17 cellular contexts compared by ENCODE assay signal in the genomic region with DNA sequence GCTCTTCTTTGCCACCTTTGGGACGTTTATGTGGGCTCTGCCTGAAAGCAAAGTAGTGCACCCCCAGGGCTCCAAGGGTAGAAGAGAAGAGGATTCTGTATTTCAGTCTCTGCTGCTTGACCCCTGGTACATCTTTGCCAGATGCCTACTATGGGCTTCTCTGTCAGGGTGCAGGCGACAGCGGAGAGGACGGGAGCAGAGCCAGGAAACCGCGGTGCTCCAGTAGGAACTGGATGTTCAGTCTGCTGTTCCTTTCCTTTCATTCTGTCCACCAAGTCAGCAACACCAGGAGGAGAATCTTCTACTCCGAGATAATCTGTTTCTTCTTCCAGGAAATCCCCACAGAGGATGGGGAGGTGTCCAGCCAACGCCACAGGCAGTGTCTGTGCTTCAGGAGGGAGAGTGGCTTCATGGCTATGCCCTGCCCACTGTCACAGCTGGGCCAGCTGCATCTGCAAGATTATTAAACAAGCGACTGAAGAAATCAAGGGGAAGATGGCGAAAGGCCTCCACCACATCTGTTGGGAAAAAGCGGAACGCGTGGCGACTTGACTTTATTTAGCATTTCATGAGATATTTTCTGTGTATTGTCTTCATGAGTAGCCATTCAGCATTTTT.
"Had no signal": no experiment of that assay in that cellular context is flagged by ENCODE, and none has a peak within 500 bp of the region (broad histone marks: within the 10 kb centered on the region; RNA-seq: fewer than 3 reads in every experiment).

No MANE protein-coding gene starts in this region.

- H3K27ac ChIP-seq: psoas muscle, sigmoid colon had no signal

- DNase-seq: activated CD4-positive, alpha-beta T cell treated with anti-CD3 and anti-CD28 coated beads, Interleukin-2, amount 10 ng/mL, durations not matched to agents 24 days and 14 days; activated CD4-positive, CD25-positive, alpha-beta regulatory T cell; activated CD8-positive, alpha-beta memory T cell treated with anti-CD3 and anti-CD28 coated beads, Interleukin-2, amount 50 U/mL, for 4 hours; activated CD8-positive, alpha-beta T cell treated with anti-CD3 and anti-CD28 coated beads, Interleukin-2, amount 10 ng/mL, durations not matched to agents 7 days and 5 days; activated gamma-delta T cell; activated T-cell treated with anti-CD3 and anti-CD28 coated beads, Interleukin-2, amount 50 U/mL, for 48 hours; amygdala; endodermal cell; hippocampal formation; mesendoderm; psoas muscle; sigmoid colon; spleen; stimulated activated naive CD8-positive, alpha-beta T cell treated with anti-CD3 and anti-CD28 coated beads, Interleukin-15, amount 100 ng/mL, for 72 hours had no signal

- H3K4me3 ChIP-seq: psoas muscle, sigmoid colon, spleen had no signal

- H3K36me3 ChIP-seq: sigmoid colon, spleen had no signal

- H3K27me3 ChIP-seq: sigmoid colon, spleen had no signal

- H3K4me1 Mint-ChIP-seq: activated CD4-positive, alpha-beta T cell treated with anti-CD3 and anti-CD28 coated beads, Interleukin-2, amount 10 ng/mL, durations not matched to agents 24 days and 14 days; stimulated activated naive CD8-positive, alpha-beta T cell treated with anti-CD3 and anti-CD28 coated beads, Interleukin-15, amount 100 ng/mL, for 72 hours had no signal

- H3K27ac Mint-ChIP-seq: activated CD4-positive, alpha-beta T cell treated with anti-CD3 and anti-CD28 coated beads, Interleukin-2, amount 10 ng/mL, durations not matched to agents 24 days and 14 days; activated CD8-positive, alpha-beta T cell treated with anti-CD3 and anti-CD28 coated beads, Interleukin-2, amount 10 ng/mL, durations not matched to agents 7 days and 5 days; activated naive CD8-positive, alpha-beta T cell; endodermal cell; stimulated activated naive CD8-positive, alpha-beta T cell treated with anti-CD3 and anti-CD28 coated beads, Interleukin-15, amount 100 ng/mL, for 72 hours had no signal

- ATAC-seq: activated CD8-positive, alpha-beta T cell treated with anti-CD3 and anti-CD28 coated beads, Interleukin-2, amount 10 ng/mL, durations not matched to agents 7 days and 5 days; esophagus mucosa; natural killer cell treated with Interleukin-12 subunit alpha and Interleukin-12 subunit beta and Interleukin-15 and Interleukin-18, amount 100 ng/mL, for 72 hours; psoas muscle; stimulated activated naive CD8-positive, alpha-beta T cell treated with anti-CD3 and anti-CD28 coated beads, Interleukin-15, amount 100 ng/mL, for 72 hours had no signal

- H3K4me1 ChIP-seq: psoas muscle, sigmoid colon, spleen had no signal

- H3K9me3 ChIP-seq: psoas muscle had no signal

- H3K36me3 Mint-ChIP-seq: natural killer cell treated with Interleukin-12 subunit alpha and Interleukin-12 subunit beta and Interleukin-15 and Interleukin-18, amount 100 ng/mL, for 72 hours had no signal

- H3K4me3 Mint-ChIP-seq: activated CD4-positive, alpha-beta T cell treated with anti-CD3 and anti-CD28 coated beads, Interleukin-2, amount 10 ng/mL, durations not matched to agents 24 days and 14 days; activated CD8-positive, alpha-beta T cell treated with anti-CD3 and anti-CD28 coated beads, Interleukin-2, amount 10 ng/mL, durations not matched to agents 7 days and 5 days; activated naive CD8-positive, alpha-beta T cell; endodermal cell; natural killer cell treated with Interleukin-12 subunit alpha and Interleukin-12 subunit beta and Interleukin-15 and Interleukin-18, amount 100 ng/mL, for 72 hours; stimulated activated naive CD8-positive, alpha-beta T cell treated with anti-CD3 and anti-CD28 coated beads, Interleukin-15, amount 100 ng/mL, for 72 hours had no signal

- H3K27me3 Mint-ChIP-seq: activated CD4-positive, alpha-beta T cell treated with anti-CD3 and anti-CD28 coated beads, Interleukin-2, amount 10 ng/mL, durations not matched to agents 24 days and 14 days; activated naive CD8-positive, alpha-beta T cell; natural killer cell treated with Interleukin-12 subunit alpha and Interleukin-12 subunit beta and Interleukin-15 and Interleukin-18, amount 100 ng/mL, for 72 hours; stimulated activated naive CD8-positive, alpha-beta T cell treated with anti-CD3 and anti-CD28 coated beads, Interleukin-15, amount 100 ng/mL, for 72 hours had no signal
